In genomic region chr16:86074651-86075487, GRCh38 we compare ENCODE assay signal across 16 cellular contexts.
A peak's percentile ranks its signal among the peaks of the same experiment; 100 is the strongest.
DNase-seq lines count a peak whose midpoint lies in the region; ATAC-seq, FAIRE-seq and TF ChIP-seq lines count a peak whose summit lies in the region.
"Had no signal": no experiment of that assay in that cellular context is flagged by ENCODE, and none has a peak within 500 bp of the region (broad histone marks: within the 10 kb centered on the region; RNA-seq: fewer than 3 reads in every experiment).

No MANE protein-coding gene starts in this region.

- no peak for FAIRE-seq in kidney (lab: Jason Lieb, UNC)

- H3K9ac ChIP-seq in kidney (ENCODE audit: low read length in 2 of 2) (no peak overlapping the region), parathyroid adenoma (no peak overlapping the region)

- peaks cover 19% of the 10 kb centered on the region for H3K27me3 Mint-ChIP-seq in GM23338 (ENCODE audit: insufficient read depth, low read depth, poor library complexity)
- peaks cover 4% of the 10 kb centered on the region for H3K27me3 Mint-ChIP-seq in activated CD4-positive, alpha-beta T cell treated with anti-CD3 and anti-CD28 coated beads, Interleukin-2, amount 10 ng/mL, durations not matched to agents 24 days and 14 days

- H3K79me2 ChIP-seq in GM23338 (replicated peaks; ENCODE audit: insufficient read depth), result no peaks in the 10 kb centered on the region
- no peaks in the 10 kb centered on the region for H3K79me2 ChIP-seq in parathyroid adenoma

- H3K9me3 Mint-ChIP-seq in GM23338, result no peaks in the 10 kb centered on the region
- H3K9me3 Mint-ChIP-seq in activated CD4-positive, alpha-beta T cell treated with anti-CD3 and anti-CD28 coated beads, Interleukin-2, amount 10 ng/mL, durations not matched to agents 24 days and 14 days, result no peaks in the 10 kb centered on the region
- H3K9me3 Mint-ChIP-seq: HFFc6 had no signal

- DNase-seq in GM23338 (ENCODE audit: low spot score) (peak; percentile 29), amniotic epithelial cell (ENCODE audit: low read depth) (peak; percentile 76), kidney (peak; percentile 58), NCI-H1694 treated with DMSO at 0.1 percent for 48 hours (lab: John Stamatoyannopoulos, UW) (no peak)
- DNase-seq in activated CD4-positive, alpha-beta T cell treated with anti-CD3 and anti-CD28 coated beads, Interleukin-2, amount 10 ng/mL, durations not matched to agents 24 days and 14 days, result no peak
- DNase-seq: activated T-cell treated with anti-CD3 and anti-CD28 coated beads, Interleukin-2, amount 50 U/mL, for 48 hours; colonic mucosa; HFFc6; hypothalamus; NCI-H2081 treated with DMSO at 0.1 percent for 48 hours; NCI-H748 treated with DMSO at 0.1 percent for 48 hours; stimulated activated CD4-positive, alpha-beta T cell treated with anti-CD3 and anti-CD28 coated beads, Interleukin-12 subunit alpha, Interleukin-12 subunit beta, amount 100 ng/mL, for 4 hours had no signal

- H3K36me3 Mint-ChIP-seq in GM23338 (ENCODE audit: low read depth), result no peaks in the 10 kb centered on the region
- no peaks in the 10 kb centered on the region for H3K36me3 Mint-ChIP-seq in activated CD4-positive, alpha-beta T cell treated with anti-CD3 and anti-CD28 coated beads, Interleukin-2, amount 10 ng/mL, durations not matched to agents 24 days and 14 days (ENCODE audit: low read depth)

- H3K27me3 ChIP-seq in GM23338 (ENCODE audit: insufficient read depth) (no peaks in the 10 kb centered on the region), parathyroid adenoma (ENCODE audit: control insufficient read depth, insufficient read depth, low read length) (no peaks in the 10 kb centered on the region)
- H3K27me3 ChIP-seq: colonic mucosa had no signal

- H3K27ac ChIP-seq in GM23338 (ENCODE audit: low read depth) (no peak overlapping the region), kidney (ENCODE audit: low read depth in 2 of 2, low read length in 2 of 2) (no peak overlapping the region), parathyroid adenoma (no peak overlapping the region)
- H3K27ac ChIP-seq: colonic mucosa had no signal

- no peak overlapping the region for H3K4me2 ChIP-seq in GM23338
- H3K4me2 ChIP-seq in parathyroid adenoma (ENCODE audit: low read length), result no peak overlapping the region

- 0 out of 2 replicates have a peak overlapping the region, but pooled peaks have one; percentile 18 for H2AFZ ChIP-seq in GM23338
- peak overlapping the region; percentile 51 for H2AFZ ChIP-seq in parathyroid adenoma

- no peaks in the 10 kb centered on the region for H3K36me3 ChIP-seq in GM23338 (ENCODE audit: insufficient read depth)
- no peaks in the 10 kb centered on the region for H3K36me3 ChIP-seq in kidney (ENCODE audit: control insufficient read depth in 1 of 2, insufficient read depth in 2 of 2, low read length in 2 of 2)
- H3K36me3 ChIP-seq in parathyroid adenoma (ENCODE audit: control insufficient read depth, insufficient read depth, low read length), result no peaks in the 10 kb centered on the region
- H3K36me3 ChIP-seq: colonic mucosa had no signal

- intact Hi-C loops in kidney (cut with DNase I), result loop anchor here (5.0 kb wide), 1 partner anchor 442 kb away; no protein-coding TSS in a partner anchor
- intact Hi-C loops in activated CD4-positive, alpha-beta T cell treated with anti-CD3 and anti-CD28 coated beads, Interleukin-2, amount 10 ng/mL, durations not matched to agents 24 days and 14 days (cut with micrococcal nuclease), result no loop called here

- H3F3A ChIP-seq in GM23338 (replicated peaks; ENCODE audit: low read depth), result no peaks in the 10 kb centered on the region

- H3K4me3 Mint-ChIP-seq in GM23338, result no peak overlapping the region
- H3K4me3 Mint-ChIP-seq in activated CD4-positive, alpha-beta T cell treated with anti-CD3 and anti-CD28 coated beads, Interleukin-2, amount 10 ng/mL, durations not matched to agents 24 days and 14 days, result no peak overlapping the region
- H3K4me3 Mint-ChIP-seq: B cell, HFFc6 had no signal

- H3K4me3 ChIP-seq in GM23338 (no peak overlapping the region), kidney (ENCODE audit: low read length in 2 of 2) (no peak overlapping the region), parathyroid adenoma (ENCODE audit: low read depth, low read length) (no peak overlapping the region)
- H3K4me3 ChIP-seq: colonic mucosa had no signal

- H3K4me1 ChIP-seq in GM23338 (ENCODE audit: insufficient read depth), result no peaks in the 10 kb centered on the region
- H3K4me1 ChIP-seq in kidney (ENCODE audit: control insufficient read depth in 1 of 2, insufficient read depth in 1 of 2, low read depth in 1 of 2, low read length in 2 of 2), result no peaks in the 10 kb centered on the region
- peaks cover 4% of the 10 kb centered on the region for H3K4me1 ChIP-seq in parathyroid adenoma
- H3K4me1 ChIP-seq: colonic mucosa had no signal

- H3K9me3 ChIP-seq in kidney (ENCODE audit: control insufficient read depth in 1 of 2, low read length in 2 of 2), result no peaks in the 10 kb centered on the region
- H3K9me3 ChIP-seq in parathyroid adenoma (ENCODE audit: control insufficient read depth, low read length), result no peaks in the 10 kb centered on the region
- H3K9me3 ChIP-seq: colonic mucosa had no signal

- TF ChIP-seq CTCF in GM23338 (conservative IDR thresholded peaks at IDR 0.05; ENCODE audit: low read depth in 2 of 2) (no peak), kidney (IDR thresholded peaks at IDR 0.05; ENCODE audit: borderline replicate concordance, extremely low read depth, insufficient read depth) (no peak), parathyroid adenoma (IDR thresholded peaks at IDR 0.05) (no peak)

- no peak overlapping the region for H3K27ac Mint-ChIP-seq in GM23338
- no peak overlapping the region for H3K27ac Mint-ChIP-seq in activated CD4-positive, alpha-beta T cell treated with anti-CD3 and anti-CD28 coated beads, Interleukin-2, amount 10 ng/mL, durations not matched to agents 24 days and 14 days
- H3K27ac Mint-ChIP-seq: B cell, HFFc6 had no signal

- H4K20me1 ChIP-seq in GM23338 (replicated peaks; ENCODE audit: insufficient read depth), result no peaks in the 10 kb centered on the region

- ATAC-seq in GM23338, result peak; percentile 67
- no peak for ATAC-seq in HG02588 (IDR thresholded peaks at IDR 0.05; ENCODE audit: unreplicated experiment)
- no peak for ATAC-seq in HG03439 (IDR thresholded peaks at IDR 0.05; ENCODE audit: unreplicated experiment)

- H3K9me2 ChIP-seq in GM23338 (ENCODE audit: insufficient read depth), result no peaks in the 10 kb centered on the region

- peaks cover 22% of the 10 kb centered on the region for H3K4me1 Mint-ChIP-seq in GM23338
- H3K4me1 Mint-ChIP-seq in activated CD4-positive, alpha-beta T cell treated with anti-CD3 and anti-CD28 coated beads, Interleukin-2, amount 10 ng/mL, durations not matched to agents 24 days and 14 days, result no peaks in the 10 kb centered on the region
- H3K4me1 Mint-ChIP-seq: B cell had no signal

TF ChIP-seq in GM23338, 12 proteins besides CTCF, POLR2A, EP300 and RAD21 (continues in another document):
- TF ChIP-seq EZH2phosphoT487 (IDR thresholded peaks at IDR 0.05; ENCODE audit: unreplicated experiment), result no peak
- TF ChIP-seq REST (IDR thresholded peaks at IDR 0.05; ENCODE audit: unreplicated experiment), result no peak
- TF ChIP-seq, protein P1, sequence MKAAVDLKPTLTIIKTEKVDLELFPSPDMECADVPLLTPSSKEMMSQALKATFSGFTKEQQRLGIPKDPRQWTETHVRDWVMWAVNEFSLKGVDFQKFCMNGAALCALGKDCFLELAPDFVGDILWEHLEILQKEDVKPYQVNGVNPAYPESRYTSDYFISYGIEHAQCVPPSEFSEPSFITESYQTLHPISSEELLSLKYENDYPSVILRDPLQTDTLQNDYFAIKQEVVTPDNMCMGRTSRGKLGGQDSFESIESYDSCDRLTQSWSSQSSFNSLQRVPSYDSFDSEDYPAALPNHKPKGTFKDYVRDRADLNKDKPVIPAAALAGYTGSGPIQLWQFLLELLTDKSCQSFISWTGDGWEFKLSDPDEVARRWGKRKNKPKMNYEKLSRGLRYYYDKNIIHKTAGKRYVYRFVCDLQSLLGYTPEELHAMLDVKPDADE (IDR thresholded peaks at IDR 0.05), result no peak
- no peak for TF ChIP-seq POLR2AphosphoS5 (IDR thresholded peaks at IDR 0.05; ENCODE audit: low read depth)
- TF ChIP-seq CREB1 (CRISPR knock-in tag; IDR thresholded peaks at IDR 0.05; ENCODE audit: low read depth), result no peak
- TF ChIP-seq ZNF331 (CRISPR knock-in tag; IDR thresholded peaks at IDR 0.05; ENCODE audit: low read depth), result no peak
- no peak for TF ChIP-seq EZH2 (IDR thresholded peaks at IDR 0.05; ENCODE audit: low read depth, unreplicated experiment)
- TF ChIP-seq ZNF114 (CRISPR knock-in tag; IDR thresholded peaks at IDR 0.05), result no peak
- TF ChIP-seq JUNB (IDR thresholded peaks at IDR 0.05; ENCODE audit: unreplicated experiment), result no peak
- TF ChIP-seq NANOG (IDR thresholded peaks at IDR 0.05; ENCODE audit: borderline replicate concordance), result no peak

Comparison
In these comparisons a context has a peak if more than half of its experiments do, and no peak if none do; other contexts are left out.
1. DNase-seq: peak in GM23338 (single experiment), amniotic epithelial cell (single experiment) and kidney (single experiment); none in NCI-H1694 treated with DMSO at 0.1 percent for 48 hours (single experiment) and activated CD4-positive, alpha-beta T cell treated with anti-CD3 and anti-CD28 coated beads, Interleukin-2, amount 10 ng/mL, durations not matched to agents 24 days and 14 days (single experiment).